In the genomic region with DNA sequence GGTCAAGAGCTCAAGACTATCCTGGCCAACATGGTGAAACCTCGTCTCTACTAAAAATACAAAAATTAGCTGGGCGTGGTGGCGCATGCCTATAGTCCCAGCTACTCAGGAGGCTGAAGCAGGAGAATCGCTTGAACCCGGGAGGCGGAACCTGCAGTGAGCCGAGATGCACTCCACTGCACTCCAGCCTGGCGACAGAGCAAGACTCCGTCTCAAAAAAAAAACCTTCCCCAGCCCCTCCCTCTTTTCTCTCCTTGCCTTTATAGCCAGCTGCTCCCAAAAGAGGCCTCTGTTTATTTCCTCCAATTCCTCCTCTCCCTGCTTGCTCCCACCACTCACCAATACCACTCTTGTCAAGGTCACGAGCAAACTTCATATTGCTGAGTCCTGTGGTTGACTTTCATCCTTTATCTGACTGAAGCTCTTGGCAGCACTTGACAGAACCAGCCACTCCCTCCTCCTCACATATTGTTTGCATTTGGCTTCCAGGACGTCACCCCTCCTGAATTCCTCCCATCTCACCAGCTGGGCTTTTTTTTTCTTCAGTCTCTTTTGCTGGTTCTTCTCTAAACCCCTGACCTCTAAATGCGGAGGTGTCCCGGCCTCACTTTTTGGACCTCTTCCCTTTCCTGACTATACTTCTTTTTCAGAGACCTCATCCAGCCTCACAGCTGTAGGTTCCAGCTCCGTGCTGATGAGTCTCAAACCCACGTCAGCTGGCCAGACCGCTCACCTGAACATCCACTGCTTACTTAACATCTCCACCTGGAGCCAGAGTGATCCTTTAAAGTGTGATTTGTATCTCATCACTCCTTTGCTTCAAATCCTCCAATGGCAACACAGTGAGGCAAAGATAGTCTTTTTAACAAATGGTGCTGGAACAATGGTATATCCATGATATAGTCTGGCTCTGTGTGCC, we compare ENCODE assay signal across 9 cellular contexts.
DNase-seq lines count a peak whose midpoint lies in the region; ATAC-seq and TF ChIP-seq lines count a peak whose summit lies in the region.
"Had no signal": no experiment of that assay in that cellular context is flagged by ENCODE, and none has a peak within 500 bp of the region (broad histone marks: within the 10 kb centered on the region; RNA-seq: fewer than 3 reads in every experiment).

No MANE protein-coding gene starts in this region.

- peak overlapping the region; percentile 7 to 27 (median 17) for H3K27ac Mint-ChIP-seq in nephron

- H3K4me3 Mint-ChIP-seq in nephron: no peak overlapping the region

- no peak for TF ChIP-seq CTCF in choroid plexus epithelial cell (conservative IDR thresholded peaks at IDR 0.05; ENCODE audit: low read depth, low read length)
- TF ChIP-seq CTCF in nephron (IDR thresholded peaks at IDR 0.05; ENCODE audit: unreplicated experiment in 3 of 3): no peak

- no peaks in the 10 kb centered on the region for H3K27me3 ChIP-seq in MG63

- H3K36me3 ChIP-seq in MG63: no peaks in the 10 kb centered on the region

- ATAC-seq in HG03442 (IDR thresholded peaks at IDR 0.05; ENCODE audit: unreplicated experiment): no peak

- H3K27me3 Mint-ChIP-seq in nephron (ENCODE audit: low read depth): no peaks in the 10 kb centered on the region

- H3K36me3 Mint-ChIP-seq in nephron (ENCODE audit: low read depth): no peaks in the 10 kb centered on the region

- no peaks in the 10 kb centered on the region for H3K9me3 ChIP-seq in MG63

- H3K4me1 Mint-ChIP-seq in nephron: peaks cover 13% of the 10 kb centered on the region

- H3K4me3 ChIP-seq in MG63 (no peak overlapping the region), choroid plexus epithelial cell (ENCODE audit: low read depth, low read length) (no peak overlapping the region)

- DNase-seq in EH (ENCODE audit: low read depth): peak; percentile 75
- peak; percentile 60 for DNase-seq in MG63
- DNase-seq in choroid plexus epithelial cell (ENCODE audit: low read depth): peak; percentile 84
- DNase-seq in stimulated activated CD4-positive, alpha-beta T cell treated with anti-CD3 and anti-CD28 coated beads, Interleukin-2, amount 100 ng/mL, for 24 hours: no peak
- no peak for DNase-seq in stimulated activated CD8-positive, alpha-beta memory T cell treated with anti-CD3 and anti-CD28 coated beads, Interleukin-4, amount 100 ng/mL, for 48 hours
- DNase-seq in GDM1 (lab: John Stamatoyannopoulos, UW): no peak
- DNase-seq: caudate nucleus had no signal

- H3K9me3 Mint-ChIP-seq in nephron: peaks cover 4% of the 10 kb centered on the region

Comparison
In these comparisons a context has a peak if more than half of its experiments do, and no peak if none do; other contexts are left out.
1. DNase-seq: peak in EH (single experiment), MG63 (single experiment) and choroid plexus epithelial cell (single experiment); none in stimulated activated CD4-positive, alpha-beta T cell treated with anti-CD3 and anti-CD28 coated beads, Interleukin-2, amount 100 ng/mL, for 24 hours (0 of 2), stimulated activated CD8-positive, alpha-beta memory T cell treated with anti-CD3 and anti-CD28 coated beads, Interleukin-4, amount 100 ng/mL, for 48 hours (single experiment) and GDM1 (single experiment).